Comparison of ENCODE assay signal across 1 cellular context in the genomic region with DNA sequence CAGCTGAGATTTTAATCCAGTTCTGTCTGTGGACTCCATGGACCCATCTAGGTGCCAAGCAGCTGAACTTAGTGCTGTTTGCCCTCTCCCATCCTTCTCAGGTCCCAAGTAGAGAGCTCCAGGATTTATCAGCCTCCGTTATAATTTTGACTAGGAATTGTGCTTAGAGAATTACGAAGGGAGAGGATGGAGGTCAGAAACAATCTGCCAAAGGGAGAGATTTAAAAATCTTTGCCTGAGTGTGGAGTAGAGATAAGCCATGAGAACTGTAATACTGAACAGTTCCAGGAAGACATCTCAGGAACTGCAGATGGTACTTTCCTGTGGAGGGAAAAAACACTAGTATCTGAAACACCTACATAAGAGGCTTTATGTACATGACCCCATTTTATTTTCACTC.
A peak's percentile ranks its signal among the peaks of the same experiment; 100 is the strongest.
TF ChIP-seq lines count a peak whose summit lies in the region.

No MANE protein-coding gene starts in this region.

TF ChIP-seq in K562, 482 proteins besides CTCF, POLR2A, EP300 and RAD21 (continues in another document):
- TF ChIP-seq CBFA2T3 (IDR thresholded peaks at IDR 0.05) (peak; percentile 93), KAT7 (CRISPR knock-in tag; IDR thresholded peaks at IDR 0.05; ENCODE audit: borderline replicate concordance) (no peak), ZNF232 (CRISPR knock-in tag; IDR thresholded peaks at IDR 0.05) (no peak), CCNT2 (IDR thresholded peaks at IDR 0.05; ENCODE audit: borderline replicate concordance, extremely low read depth, insufficient read length, low read depth, low read length) (peak; percentile 25), GATAD2B (IDR thresholded peaks at IDR 0.05; ENCODE audit: borderline replicate concordance) (no peak), NFE2L1 (tag; IDR thresholded peaks at IDR 0.05; ENCODE audit: borderline replicate concordance, low read depth) (no peak), ARNT (IDR thresholded peaks at IDR 0.05) (0 out of 4 replicates have a peak, but pooled peaks of 1 of the 2 experiments have one; percentile 28), NR4A1 (CRISPR knock-in tag; IDR thresholded peaks at IDR 0.05) (no peak), NR4A1 (tag; IDR thresholded peaks at IDR 0.05) (peak; percentile 50; the same call in 1 of the 2 replicates), HMGN3 (IDR thresholded peaks at IDR 0.05; ENCODE audit: borderline replicate concordance, extremely low read depth, insufficient read length, low read depth, low read length) (peak; percentile 17), ZNF124 (CRISPR knock-in tag; IDR thresholded peaks at IDR 0.05) (no peak), KHSRP (IDR thresholded peaks at IDR 0.05) (no peak), FOXM1 (IDR thresholded peaks at IDR 0.05; ENCODE audit: low read depth) (peak; percentile 69; the same call in 1 of the 2 replicates), FOXM1 (CRISPR knock-in tag; IDR thresholded peaks at IDR 0.05; ENCODE audit: low read depth) (no peak), ZNF764 (CRISPR knock-in tag; IDR thresholded peaks at IDR 0.05; ENCODE audit: low read depth) (no peak), TAL1 (IDR thresholded peaks at IDR 0.05) (peak; percentile 94), COPS2 (conservative IDR thresholded peaks at IDR 0.05) (no peak), MYNN (IDR thresholded peaks at IDR 0.05) (peak; percentile 19; the same call in 1 of the 2 replicates), MYNN (CRISPR knock-in tag; IDR thresholded peaks at IDR 0.05) (no peak), NFIC (IDR thresholded peaks at IDR 0.05) (peak; percentile 63), JUN (IDR thresholded peaks at IDR 0.05; ENCODE audit: borderline replicate concordance, low read depth, low read length) (no peak), JUN (CRISPR knock-in tag; IDR thresholded peaks at IDR 0.05; ENCODE audit: borderline replicate concordance) (no peak), CC2D1A (IDR thresholded peaks at IDR 0.05) (peak; percentile 53; the same call in 1 of the 2 replicates), SP2 (IDR thresholded peaks at IDR 0.05; ENCODE audit: extremely low read depth, low read depth, low read length, poor library complexity, severe bottlenecking) (no peak), RFX7 (CRISPR knock-in tag; IDR thresholded peaks at IDR 0.05) (no peak), NR3C1 (CRISPR knock-in tag; IDR thresholded peaks at IDR 0.05) (no peak), NUFIP1 (IDR thresholded peaks at IDR 0.05; ENCODE audit: partially characterized antibody) (no peak)
- TF ChIP-seq, protein P1, sequence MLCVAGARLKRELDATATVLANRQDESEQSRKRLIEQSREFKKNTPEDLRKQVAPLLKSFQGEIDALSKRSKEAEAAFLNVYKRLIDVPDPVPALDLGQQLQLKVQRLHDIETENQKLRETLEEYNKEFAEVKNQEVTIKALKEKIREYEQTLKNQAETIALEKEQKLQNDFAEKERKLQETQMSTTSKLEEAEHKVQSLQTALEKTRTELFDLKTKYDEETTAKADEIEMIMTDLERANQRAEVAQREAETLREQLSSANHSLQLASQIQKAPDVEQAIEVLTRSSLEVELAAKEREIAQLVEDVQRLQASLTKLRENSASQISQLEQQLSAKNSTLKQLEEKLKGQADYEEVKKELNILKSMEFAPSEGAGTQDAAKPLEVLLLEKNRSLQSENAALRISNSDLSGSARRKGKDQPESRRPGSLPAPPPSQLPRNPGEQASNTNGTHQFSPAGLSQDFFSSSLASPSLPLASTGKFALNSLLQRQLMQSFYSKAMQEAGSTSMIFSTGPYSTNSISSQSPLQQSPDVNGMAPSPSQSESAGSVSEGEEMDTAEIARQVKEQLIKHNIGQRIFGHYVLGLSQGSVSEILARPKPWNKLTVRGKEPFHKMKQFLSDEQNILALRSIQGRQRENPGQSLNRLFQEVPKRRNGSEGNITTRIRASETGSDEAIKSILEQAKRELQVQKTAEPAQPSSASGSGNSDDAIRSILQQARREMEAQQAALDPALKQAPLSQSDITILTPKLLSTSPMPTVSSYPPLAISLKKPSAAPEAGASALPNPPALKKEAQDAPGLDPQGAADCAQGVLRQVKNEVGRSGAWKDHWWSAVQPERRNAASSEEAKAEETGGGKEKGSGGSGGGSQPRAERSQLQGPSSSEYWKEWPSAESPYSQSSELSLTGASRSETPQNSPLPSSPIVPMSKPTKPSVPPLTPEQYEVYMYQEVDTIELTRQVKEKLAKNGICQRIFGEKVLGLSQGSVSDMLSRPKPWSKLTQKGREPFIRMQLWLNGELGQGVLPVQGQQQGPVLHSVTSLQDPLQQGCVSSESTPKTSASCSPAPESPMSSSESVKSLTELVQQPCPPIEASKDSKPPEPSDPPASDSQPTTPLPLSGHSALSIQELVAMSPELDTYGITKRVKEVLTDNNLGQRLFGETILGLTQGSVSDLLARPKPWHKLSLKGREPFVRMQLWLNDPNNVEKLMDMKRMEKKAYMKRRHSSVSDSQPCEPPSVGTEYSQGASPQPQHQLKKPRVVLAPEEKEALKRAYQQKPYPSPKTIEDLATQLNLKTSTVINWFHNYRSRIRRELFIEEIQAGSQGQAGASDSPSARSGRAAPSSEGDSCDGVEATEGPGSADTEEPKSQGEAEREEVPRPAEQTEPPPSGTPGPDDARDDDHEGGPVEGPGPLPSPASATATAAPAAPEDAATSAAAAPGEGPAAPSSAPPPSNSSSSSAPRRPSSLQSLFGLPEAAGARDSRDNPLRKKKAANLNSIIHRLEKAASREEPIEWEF (CRISPR knock-in tag; IDR thresholded peaks at IDR 0.05), result no peak
- TF ChIP-seq, protein P2, sequence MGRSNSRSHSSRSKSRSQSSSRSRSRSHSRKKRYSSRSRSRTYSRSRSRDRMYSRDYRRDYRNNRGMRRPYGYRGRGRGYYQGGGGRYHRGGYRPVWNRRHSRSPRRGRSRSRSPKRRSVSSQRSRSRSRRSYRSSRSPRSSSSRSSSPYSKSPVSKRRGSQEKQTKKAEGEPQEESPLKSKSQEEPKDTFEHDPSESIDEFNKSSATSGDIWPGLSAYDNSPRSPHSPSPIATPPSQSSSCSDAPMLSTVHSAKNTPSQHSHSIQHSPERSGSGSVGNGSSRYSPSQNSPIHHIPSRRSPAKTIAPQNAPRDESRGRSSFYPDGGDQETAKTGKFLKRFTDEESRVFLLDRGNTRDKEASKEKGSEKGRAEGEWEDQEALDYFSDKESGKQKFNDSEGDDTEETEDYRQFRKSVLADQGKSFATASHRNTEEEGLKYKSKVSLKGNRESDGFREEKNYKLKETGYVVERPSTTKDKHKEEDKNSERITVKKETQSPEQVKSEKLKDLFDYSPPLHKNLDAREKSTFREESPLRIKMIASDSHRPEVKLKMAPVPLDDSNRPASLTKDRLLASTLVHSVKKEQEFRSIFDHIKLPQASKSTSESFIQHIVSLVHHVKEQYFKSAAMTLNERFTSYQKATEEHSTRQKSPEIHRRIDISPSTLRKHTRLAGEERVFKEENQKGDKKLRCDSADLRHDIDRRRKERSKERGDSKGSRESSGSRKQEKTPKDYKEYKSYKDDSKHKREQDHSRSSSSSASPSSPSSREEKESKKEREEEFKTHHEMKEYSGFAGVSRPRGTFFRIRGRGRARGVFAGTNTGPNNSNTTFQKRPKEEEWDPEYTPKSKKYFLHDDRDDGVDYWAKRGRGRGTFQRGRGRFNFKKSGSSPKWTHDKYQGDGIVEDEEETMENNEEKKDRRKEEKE (IDR thresholded peaks at IDR 0.05; ENCODE audit: borderline replicate concordance in 1 of 2, control insufficient read depth in 1 of 2, low read depth in 2 of 2, low read length in 1 of 2), result no peak
- TF ChIP-seq, protein P3, sequence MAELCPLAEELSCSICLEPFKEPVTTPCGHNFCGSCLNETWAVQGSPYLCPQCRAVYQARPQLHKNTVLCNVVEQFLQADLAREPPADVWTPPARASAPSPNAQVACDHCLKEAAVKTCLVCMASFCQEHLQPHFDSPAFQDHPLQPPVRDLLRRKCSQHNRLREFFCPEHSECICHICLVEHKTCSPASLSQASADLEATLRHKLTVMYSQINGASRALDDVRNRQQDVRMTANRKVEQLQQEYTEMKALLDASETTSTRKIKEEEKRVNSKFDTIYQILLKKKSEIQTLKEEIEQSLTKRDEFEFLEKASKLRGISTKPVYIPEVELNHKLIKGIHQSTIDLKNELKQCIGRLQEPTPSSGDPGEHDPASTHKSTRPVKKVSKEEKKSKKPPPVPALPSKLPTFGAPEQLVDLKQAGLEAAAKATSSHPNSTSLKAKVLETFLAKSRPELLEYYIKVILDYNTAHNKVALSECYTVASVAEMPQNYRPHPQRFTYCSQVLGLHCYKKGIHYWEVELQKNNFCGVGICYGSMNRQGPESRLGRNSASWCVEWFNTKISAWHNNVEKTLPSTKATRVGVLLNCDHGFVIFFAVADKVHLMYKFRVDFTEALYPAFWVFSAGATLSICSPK (IDR thresholded peaks at IDR 0.05; ENCODE audit: borderline replicate concordance), result no peak
- TF ChIP-seq, protein P4, sequence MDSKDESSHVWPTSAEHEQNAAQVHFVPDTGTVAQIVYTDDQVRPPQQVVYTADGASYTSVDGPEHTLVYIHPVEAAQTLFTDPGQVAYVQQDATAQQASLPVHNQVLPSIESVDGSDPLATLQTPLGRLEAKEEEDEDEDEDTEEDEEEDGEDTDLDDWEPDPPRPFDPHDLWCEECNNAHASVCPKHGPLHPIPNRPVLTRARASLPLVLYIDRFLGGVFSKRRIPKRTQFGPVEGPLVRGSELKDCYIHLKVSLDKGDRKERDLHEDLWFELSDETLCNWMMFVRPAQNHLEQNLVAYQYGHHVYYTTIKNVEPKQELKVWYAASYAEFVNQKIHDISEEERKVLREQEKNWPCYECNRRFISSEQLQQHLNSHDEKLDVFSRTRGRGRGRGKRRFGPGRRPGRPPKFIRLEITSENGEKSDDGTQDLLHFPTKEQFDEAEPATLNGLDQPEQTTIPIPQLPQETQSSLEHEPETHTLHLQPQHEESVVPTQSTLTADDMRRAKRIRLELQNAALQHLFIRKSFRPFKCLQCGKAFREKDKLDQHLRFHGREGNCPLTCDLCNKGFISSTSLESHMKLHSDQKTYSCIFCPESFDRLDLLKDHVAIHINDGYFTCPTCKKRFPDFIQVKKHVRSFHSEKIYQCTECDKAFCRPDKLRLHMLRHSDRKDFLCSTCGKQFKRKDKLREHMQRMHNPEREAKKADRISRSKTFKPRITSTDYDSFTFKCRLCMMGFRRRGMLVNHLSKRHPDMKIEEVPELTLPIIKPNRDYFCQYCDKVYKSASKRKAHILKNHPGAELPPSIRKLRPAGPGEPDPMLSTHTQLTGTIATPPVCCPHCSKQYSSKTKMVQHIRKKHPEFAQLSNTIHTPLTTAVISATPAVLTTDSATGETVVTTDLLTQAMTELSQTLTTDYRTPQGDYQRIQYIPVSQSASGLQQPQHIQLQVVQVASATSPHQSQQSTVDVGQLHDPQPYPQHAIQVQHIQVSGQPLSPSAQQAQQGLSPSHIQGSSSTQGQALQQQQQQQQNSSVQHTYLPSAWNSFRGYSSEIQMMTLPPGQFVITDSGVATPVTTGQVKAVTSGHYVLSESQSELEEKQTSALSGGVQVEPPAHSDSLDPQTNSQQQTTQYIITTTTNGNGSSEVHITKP (IDR thresholded peaks at IDR 0.05; ENCODE audit: partially characterized antibody), result peak; percentile 79
- TF ChIP-seq, protein P5, sequence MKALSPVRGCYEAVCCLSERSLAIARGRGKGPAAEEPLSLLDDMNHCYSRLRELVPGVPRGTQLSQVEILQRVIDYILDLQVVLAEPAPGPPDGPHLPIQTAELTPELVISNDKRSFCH (CRISPR knock-in tag; IDR thresholded peaks at IDR 0.05), result no peak
- TF ChIP-seq, protein P5 (tag; IDR thresholded peaks at IDR 0.05), result 0 out of 2 replicates have a peak, but pooled peaks have one; percentile 21
- TF ChIP-seq, protein P6, sequence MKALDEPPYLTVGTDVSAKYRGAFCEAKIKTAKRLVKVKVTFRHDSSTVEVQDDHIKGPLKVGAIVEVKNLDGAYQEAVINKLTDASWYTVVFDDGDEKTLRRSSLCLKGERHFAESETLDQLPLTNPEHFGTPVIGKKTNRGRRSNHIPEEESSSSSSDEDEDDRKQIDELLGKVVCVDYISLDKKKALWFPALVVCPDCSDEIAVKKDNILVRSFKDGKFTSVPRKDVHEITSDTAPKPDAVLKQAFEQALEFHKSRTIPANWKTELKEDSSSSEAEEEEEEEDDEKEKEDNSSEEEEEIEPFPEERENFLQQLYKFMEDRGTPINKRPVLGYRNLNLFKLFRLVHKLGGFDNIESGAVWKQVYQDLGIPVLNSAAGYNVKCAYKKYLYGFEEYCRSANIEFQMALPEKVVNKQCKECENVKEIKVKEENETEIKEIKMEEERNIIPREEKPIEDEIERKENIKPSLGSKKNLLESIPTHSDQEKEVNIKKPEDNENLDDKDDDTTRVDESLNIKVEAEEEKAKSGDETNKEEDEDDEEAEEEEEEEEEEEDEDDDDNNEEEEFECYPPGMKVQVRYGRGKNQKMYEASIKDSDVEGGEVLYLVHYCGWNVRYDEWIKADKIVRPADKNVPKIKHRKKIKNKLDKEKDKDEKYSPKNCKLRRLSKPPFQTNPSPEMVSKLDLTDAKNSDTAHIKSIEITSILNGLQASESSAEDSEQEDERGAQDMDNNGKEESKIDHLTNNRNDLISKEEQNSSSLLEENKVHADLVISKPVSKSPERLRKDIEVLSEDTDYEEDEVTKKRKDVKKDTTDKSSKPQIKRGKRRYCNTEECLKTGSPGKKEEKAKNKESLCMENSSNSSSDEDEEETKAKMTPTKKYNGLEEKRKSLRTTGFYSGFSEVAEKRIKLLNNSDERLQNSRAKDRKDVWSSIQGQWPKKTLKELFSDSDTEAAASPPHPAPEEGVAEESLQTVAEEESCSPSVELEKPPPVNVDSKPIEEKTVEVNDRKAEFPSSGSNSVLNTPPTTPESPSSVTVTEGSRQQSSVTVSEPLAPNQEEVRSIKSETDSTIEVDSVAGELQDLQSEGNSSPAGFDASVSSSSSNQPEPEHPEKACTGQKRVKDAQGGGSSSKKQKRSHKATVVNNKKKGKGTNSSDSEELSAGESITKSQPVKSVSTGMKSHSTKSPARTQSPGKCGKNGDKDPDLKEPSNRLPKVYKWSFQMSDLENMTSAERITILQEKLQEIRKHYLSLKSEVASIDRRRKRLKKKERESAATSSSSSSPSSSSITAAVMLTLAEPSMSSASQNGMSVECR (CRISPR knock-in tag; IDR thresholded peaks at IDR 0.05), result no peak
- TF ChIP-seq, protein P7, sequence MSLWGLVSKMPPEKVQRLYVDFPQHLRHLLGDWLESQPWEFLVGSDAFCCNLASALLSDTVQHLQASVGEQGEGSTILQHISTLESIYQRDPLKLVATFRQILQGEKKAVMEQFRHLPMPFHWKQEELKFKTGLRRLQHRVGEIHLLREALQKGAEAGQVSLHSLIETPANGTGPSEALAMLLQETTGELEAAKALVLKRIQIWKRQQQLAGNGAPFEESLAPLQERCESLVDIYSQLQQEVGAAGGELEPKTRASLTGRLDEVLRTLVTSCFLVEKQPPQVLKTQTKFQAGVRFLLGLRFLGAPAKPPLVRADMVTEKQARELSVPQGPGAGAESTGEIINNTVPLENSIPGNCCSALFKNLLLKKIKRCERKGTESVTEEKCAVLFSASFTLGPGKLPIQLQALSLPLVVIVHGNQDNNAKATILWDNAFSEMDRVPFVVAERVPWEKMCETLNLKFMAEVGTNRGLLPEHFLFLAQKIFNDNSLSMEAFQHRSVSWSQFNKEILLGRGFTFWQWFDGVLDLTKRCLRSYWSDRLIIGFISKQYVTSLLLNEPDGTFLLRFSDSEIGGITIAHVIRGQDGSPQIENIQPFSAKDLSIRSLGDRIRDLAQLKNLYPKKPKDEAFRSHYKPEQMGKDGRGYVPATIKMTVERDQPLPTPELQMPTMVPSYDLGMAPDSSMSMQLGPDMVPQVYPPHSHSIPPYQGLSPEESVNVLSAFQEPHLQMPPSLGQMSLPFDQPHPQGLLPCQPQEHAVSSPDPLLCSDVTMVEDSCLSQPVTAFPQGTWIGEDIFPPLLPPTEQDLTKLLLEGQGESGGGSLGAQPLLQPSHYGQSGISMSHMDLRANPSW (CRISPR knock-in tag; IDR thresholded peaks at IDR 0.05), result no peak
- TF ChIP-seq, protein P8, sequence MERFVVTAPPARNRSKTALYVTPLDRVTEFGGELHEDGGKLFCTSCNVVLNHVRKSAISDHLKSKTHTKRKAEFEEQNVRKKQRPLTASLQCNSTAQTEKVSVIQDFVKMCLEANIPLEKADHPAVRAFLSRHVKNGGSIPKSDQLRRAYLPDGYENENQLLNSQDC (CRISPR knock-in tag; IDR thresholded peaks at IDR 0.05), result no peak
